Comparison of ENCODE assay signal across 11 cellular contexts in the genomic region with DNA sequence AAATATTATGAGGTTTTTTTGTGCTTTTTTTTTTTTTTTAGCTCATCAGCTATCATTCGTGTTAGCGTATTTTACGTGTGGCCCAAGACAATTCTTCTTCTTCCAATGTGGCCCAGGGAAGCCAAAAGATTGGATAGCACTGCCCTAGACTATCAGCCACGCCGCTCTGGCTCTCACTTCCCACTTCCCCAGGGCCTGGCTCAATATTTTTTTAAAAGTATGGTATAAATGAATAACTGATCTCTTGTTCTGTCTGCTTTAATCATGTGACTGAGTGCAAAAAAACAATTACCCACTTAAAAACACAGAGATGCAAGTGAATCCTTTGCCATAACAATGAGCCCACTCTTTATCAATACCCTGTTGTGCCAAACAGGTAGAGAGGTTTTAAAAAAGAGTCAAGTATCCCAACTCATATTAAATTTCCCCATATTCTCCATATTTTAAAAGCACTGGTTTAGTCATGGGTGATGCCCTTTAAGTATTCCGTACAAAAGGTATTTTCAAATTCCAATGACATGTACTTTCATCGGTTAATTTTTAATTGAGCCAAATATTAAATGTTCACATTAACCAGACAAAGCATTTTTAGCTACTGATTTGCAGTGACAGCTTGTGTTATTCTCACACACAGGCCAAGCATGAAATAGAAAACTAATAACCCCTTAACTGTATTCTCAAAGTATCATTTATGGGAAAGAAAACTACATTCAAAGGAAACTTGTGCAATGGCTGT. TPM values are rescaled to one million over a fixed set of nuclear protein-coding genes. Genes with fewer than 3 reads are reported as not detected.
DNase-seq lines count a peak whose midpoint lies in the region; ATAC-seq and TF ChIP-seq lines count a peak whose summit lies in the region.
"Had no signal": no experiment of that assay in that cellular context is flagged by ENCODE, and none has a peak within 500 bp of the region (broad histone marks: within the 10 kb centered on the region; RNA-seq: fewer than 3 reads in every experiment).

No MANE protein-coding gene starts in this region.

- peak; percentile 86 for DNase-seq in ACHN
- no peak for DNase-seq in CD4-positive, alpha-beta T cell
- no peak for DNase-seq in activated T-helper 1 cell treated with anti-CD3 and anti-CD28 coated beads, Interleukin-12 subunit alpha, Interleukin-12 subunit beta, Interleukin-2, Interleukin-4 antibody, amounts not matched to agents 30 ng/mL and 10 ng/mL and 1 ng/mL, durations not matched to agents 14 hours and 24 hours and 36 hours (ENCODE audit: low spot score)
- no peak for DNase-seq in naive thymus-derived CD8-positive, alpha-beta T cell
- no peak for DNase-seq in Peyer's patch
- DNase-seq in activated CD8-positive, alpha-beta memory T cell treated with anti-CD3 and anti-CD28 coated beads, Interleukin-2, amount 50 U/mL, for 4 hours, result no peak
- DNase-seq: brain microvascular endothelial cell, foreskin keratinocyte had no signal

- H3K9me3 ChIP-seq in CD4-positive, alpha-beta T cell (ENCODE audit: control insufficient read depth, low read length), result no peaks in the 10 kb centered on the region
- H3K9me3 ChIP-seq in Peyer's patch, result no peaks in the 10 kb centered on the region
- H3K9me3 ChIP-seq: vagina had no signal

- H3K27me3 Mint-ChIP-seq in CD4-positive, alpha-beta T cell, result no peaks in the 10 kb centered on the region
- no peaks in the 10 kb centered on the region for H3K27me3 Mint-ChIP-seq in activated T-helper 1 cell treated with anti-CD3 and anti-CD28 coated beads, Interleukin-12 subunit alpha, Interleukin-12 subunit beta, Interleukin-2, Interleukin-4 antibody, amounts not matched to agents 30 ng/mL and 10 ng/mL and 1 ng/mL, durations not matched to agents 14 hours and 24 hours and 36 hours (ENCODE audit: insufficient read depth)
- no peaks in the 10 kb centered on the region for H3K27me3 Mint-ChIP-seq in naive thymus-derived CD8-positive, alpha-beta T cell

- POLR2A ChIA-PET in CD4-positive, alpha-beta T cell (lab: Charles Lee), result interaction anchor here (1.3 to 6.0 kb wide), 4 partner anchors 8 to 150 kb away, joined by 3 to 30 read pairs (median 10); partner anchors contain the start of gene BCL2
- POLR2A ChIA-PET in naive thymus-derived CD8-positive, alpha-beta T cell (lab: Charles Lee), result interaction anchor here (0.6 to 1.8 kb wide), 4 partner anchors 10 to 152 kb away, joined by 3 to 4 read pairs (median 3); no protein-coding TSS in a partner anchor

- intact Hi-C loops in CD4-positive, alpha-beta T cell (cut with DNase I, micrococcal nuclease), result no loop called here
- intact Hi-C loops in activated T-helper 1 cell treated with anti-CD3 and anti-CD28 coated beads, Interleukin-12 subunit alpha, Interleukin-12 subunit beta, Interleukin-2, Interleukin-4 antibody, amounts not matched to agents 30 ng/mL and 10 ng/mL and 1 ng/mL, durations not matched to agents 14 hours and 24 hours and 36 hours (cut with micrococcal nuclease), result loop anchor here (10.0 kb wide), 1 partner anchor 462 kb away; no protein-coding TSS in a partner anchor

- peaks cover 88% of the 10 kb centered on the region for H3K4me1 Mint-ChIP-seq in CD4-positive, alpha-beta T cell (ENCODE audit: low read depth)
- peaks cover 89% of the 10 kb centered on the region for H3K4me1 Mint-ChIP-seq in activated T-helper 1 cell treated with anti-CD3 and anti-CD28 coated beads, Interleukin-12 subunit alpha, Interleukin-12 subunit beta, Interleukin-2, Interleukin-4 antibody, amounts not matched to agents 30 ng/mL and 10 ng/mL and 1 ng/mL, durations not matched to agents 14 hours and 24 hours and 36 hours (ENCODE audit: low read depth)
- peaks cover 53 to 93% (median 87%) of the 10 kb centered on the region in 4 donors for H3K4me1 Mint-ChIP-seq in naive thymus-derived CD8-positive, alpha-beta T cell

- CTCF ChIA-PET in CD4-positive, alpha-beta T cell (lab: Charles Lee), result interaction anchor here (1.1 to 3.6 kb wide), 2 partner anchors 11 to 121 kb away, joined by 4 to 25 read pairs; partner anchors contain the start of gene BCL2

- in situ Hi-C loops in ACHN (cut with HindIII; ENCODE audit: low pct_ligation_motif_present, low pct_unique_long_range_greater_than_20kb, low sequenced_read_pairs), result loop anchor here (25.0 kb wide), 1 partner anchor 170 kb away; no protein-coding TSS in a partner anchor

- no peak for TF ChIP-seq POLR2A in Peyer's patch (IDR thresholded peaks at IDR 0.05)

- TF ChIP-seq CTCF in CD4-positive, alpha-beta T cell (IDR thresholded peaks at IDR 0.05), result no peak
- TF ChIP-seq CTCF in Peyer's patch (IDR thresholded peaks at IDR 0.05), result no peak

- H3K4me1 ChIP-seq in Peyer's patch, result peaks cover 0 to 12% (median 2%) of the 10 kb centered on the region in 4 donors
- H3K4me1 ChIP-seq: foreskin keratinocyte had no signal

- peaks cover 4% of the 10 kb centered on the region for H3K36me3 Mint-ChIP-seq in CD4-positive, alpha-beta T cell (ENCODE audit: low read depth)
- H3K36me3 Mint-ChIP-seq in activated T-helper 1 cell treated with anti-CD3 and anti-CD28 coated beads, Interleukin-12 subunit alpha, Interleukin-12 subunit beta, Interleukin-2, Interleukin-4 antibody, amounts not matched to agents 30 ng/mL and 10 ng/mL and 1 ng/mL, durations not matched to agents 14 hours and 24 hours and 36 hours (ENCODE audit: low read depth), result peaks cover 55% of the 10 kb centered on the region
- H3K36me3 Mint-ChIP-seq in naive thymus-derived CD8-positive, alpha-beta T cell, result peaks cover 0 to 31% (median 0%) of the 10 kb centered on the region in 3 donors

- no peak for ATAC-seq in CD4-positive, alpha-beta T cell (ENCODE audit: poor library complexity)
- ATAC-seq in naive thymus-derived CD8-positive, alpha-beta T cell, result no peak
- ATAC-seq in HG03571 (IDR thresholded peaks at IDR 0.05; ENCODE audit: unreplicated experiment) (no peak), GM21529 (IDR thresholded peaks at IDR 0.05; ENCODE audit: unreplicated experiment) (no peak)
- ATAC-seq: foreskin keratinocyte had no signal

- no peak overlapping the region for H3K27ac ChIP-seq in CD4-positive, alpha-beta T cell (ENCODE audit: low read depth, low read length)
- no peak overlapping the region for H3K27ac ChIP-seq in Peyer's patch
- H3K27ac ChIP-seq: brain microvascular endothelial cell, foreskin keratinocyte, vagina had no signal

- no peak overlapping the region for H3K4me3 ChIP-seq in Peyer's patch
- H3K4me3 ChIP-seq: vagina had no signal

- H3K36me3 ChIP-seq in Peyer's patch, result no peaks in the 10 kb centered on the region
- H3K36me3 ChIP-seq: brain microvascular endothelial cell, vagina had no signal

- H3K27me3 ChIP-seq in CD4-positive, alpha-beta T cell (ENCODE audit: control insufficient read depth, insufficient read depth, low read length), result no peaks in the 10 kb centered on the region
- no peaks in the 10 kb centered on the region for H3K27me3 ChIP-seq in Peyer's patch
- H3K27me3 ChIP-seq: brain microvascular endothelial cell, vagina had no signal

- H3K4me3 Mint-ChIP-seq in CD4-positive, alpha-beta T cell, result no peak overlapping the region
- H3K4me3 Mint-ChIP-seq in activated T-helper 1 cell treated with anti-CD3 and anti-CD28 coated beads, Interleukin-12 subunit alpha, Interleukin-12 subunit beta, Interleukin-2, Interleukin-4 antibody, amounts not matched to agents 30 ng/mL and 10 ng/mL and 1 ng/mL, durations not matched to agents 14 hours and 24 hours and 36 hours, result peak overlapping the region; percentile 6
- peak overlapping the region in 2 of 10 donors; percentile 3 to 7 for H3K4me3 Mint-ChIP-seq in naive thymus-derived CD8-positive, alpha-beta T cell

- peak overlapping the region; percentile 38 for H3K27ac Mint-ChIP-seq in CD4-positive, alpha-beta T cell
- no peak overlapping the region for H3K27ac Mint-ChIP-seq in activated T-helper 1 cell treated with anti-CD3 and anti-CD28 coated beads, Interleukin-12 subunit alpha, Interleukin-12 subunit beta, Interleukin-2, Interleukin-4 antibody, amounts not matched to agents 30 ng/mL and 10 ng/mL and 1 ng/mL, durations not matched to agents 14 hours and 24 hours and 36 hours
- peak overlapping the region in 9 of 10 donors; percentile 29 to 93 (median 63) for H3K27ac Mint-ChIP-seq in naive thymus-derived CD8-positive, alpha-beta T cell

- no peaks in the 10 kb centered on the region for H3K9me3 Mint-ChIP-seq in CD4-positive, alpha-beta T cell
- no peaks in the 10 kb centered on the region for H3K9me3 Mint-ChIP-seq in activated T-helper 1 cell treated with anti-CD3 and anti-CD28 coated beads, Interleukin-12 subunit alpha, Interleukin-12 subunit beta, Interleukin-2, Interleukin-4 antibody, amounts not matched to agents 30 ng/mL and 10 ng/mL and 1 ng/mL, durations not matched to agents 14 hours and 24 hours and 36 hours
- H3K9me3 Mint-ChIP-seq in naive thymus-derived CD8-positive, alpha-beta T cell, result no peaks in the 10 kb centered on the region

RNA-seq across cellular contexts. Expression of gene BCL2, which starts 12.6 kb away (rescaled TPM):
- 10 to 100 TPM; 40.1 to 40.3 TPM for total RNA-seq in CD4-positive, alpha-beta T cell
- 95.9 and 97.1 TPM in 2 replicates for total RNA-seq in activated T-helper 1 cell treated with anti-CD3 and anti-CD28 coated beads, Interleukin-12 subunit alpha, Interleukin-12 subunit beta, Interleukin-2, Interleukin-4 antibody, amounts not matched to agents 30 ng/mL and 10 ng/mL and 1 ng/mL, durations not matched to agents 14 hours and 24 hours and 36 hours
- total RNA-seq in naive thymus-derived CD8-positive, alpha-beta T cell, result 10 to 100 TPM; 32.9 to 33.1 TPM
- 10 to 100 TPM; 24.3 to 40.2 (median 31.3) TPM for polyA plus RNA-seq in naive thymus-derived CD8-positive, alpha-beta T cell
- 10 to 100 TPM; 16.2 to 54.5 (median 20.7) TPM for total RNA-seq in Peyer's patch
